Comparison of ENCODE assay signal across 1 cellular context in genomic region chr3:120095226-120096165, GRCh38.
TF ChIP-seq lines count a peak whose summit lies in the region.

No MANE protein-coding gene starts in this region.

TF ChIP-seq in IMR-90, 13 proteins besides CTCF, POLR2A, EP300 and RAD21:
- TF ChIP-seq MAZ (IDR thresholded peaks at IDR 0.05; ENCODE audit: borderline replicate concordance, low read depth, low read length) (peak; percentile 67), USF2 (IDR thresholded peaks at IDR 0.05; ENCODE audit: low read depth, low read length) (no peak)
